ENCODE assay signal across 18 cellular contexts in genomic region chr19:1956143-1956537, GRCh38. TPM values are rescaled to one million over a fixed set of nuclear protein-coding genes. Genes with fewer than 3 reads are reported as not detected.
A peak's percentile ranks its signal among the peaks of the same experiment; 100 is the strongest.
DNase-seq lines count a peak whose midpoint lies in the region; ATAC-seq and TF ChIP-seq lines count a peak whose summit lies in the region.
"Had no signal": no experiment of that assay in that cellular context is flagged by ENCODE, and none has a peak within 500 bp of the region (broad histone marks: within the 10 kb centered on the region; RNA-seq: fewer than 3 reads in every experiment).

No MANE protein-coding gene starts in this region.

- DNase-seq in CD4-positive, alpha-beta T cell = no peak
- no peak for DNase-seq in central memory CD8-positive, alpha-beta T cell (ENCODE audit: low spot score in 2 of 2)
- no peak for DNase-seq in glutamatergic neuron
- DNase-seq in stimulated activated naive B cell treated with anti-CD40 and anti-IgM and Interleukin-4, amounts not matched to agents 10 μg/mL and 1 μg/mL and 100 μg/mL, for 72 hours = no peak
- DNase-seq in T-helper 9 cell = no peak
- DNase-seq: 8988T, EL, HFFc6, IMR-90, Karpas-422, MV-4-11, NCI-H1105 treated with DMSO at 0.1 percent for 48 hours, NCI-H2029 treated with DMSO at 0.1 percent for 48 hours, NCI-H226, NCI-H524, Right ventricle myocardium superior had no signal

- CTCF ChIA-PET in CD4-positive, alpha-beta T cell (lab: Charles Lee) = no interaction called here

- H3K9me3 ChIP-seq in CD4-positive, alpha-beta T cell (ENCODE audit: control insufficient read depth, low read length) = no peaks in the 10 kb centered on the region

- ATAC-seq in CD4-positive, alpha-beta T cell (ENCODE audit: poor library complexity) = no peak
- ATAC-seq in central memory CD8-positive, alpha-beta T cell (replicated peaks; ENCODE audit: extremely low read depth, poor library complexity, severe bottlenecking) = no peak
- ATAC-seq in stimulated activated naive B cell treated with anti-CD40 and anti-IgM and Interleukin-4, amounts not matched to agents 10 μg/mL and 1 μg/mL and 100 μg/mL, for 72 hours (replicated peaks) = no peak
- ATAC-seq in HG02938 (IDR thresholded peaks at IDR 0.05; ENCODE audit: unreplicated experiment) (no peak), GM18907 (IDR thresholded peaks at IDR 0.05; ENCODE audit: unreplicated experiment) (no peak)

- H3K4me1 Mint-ChIP-seq in CD4-positive, alpha-beta T cell (ENCODE audit: low read depth) = peaks cover 17% of the 10 kb centered on the region
- peaks cover 15% of the 10 kb centered on the region for H3K4me1 Mint-ChIP-seq in central memory CD8-positive, alpha-beta T cell
- H3K4me1 Mint-ChIP-seq in glutamatergic neuron (ENCODE audit: low read depth, unreplicated experiment) = peaks cover 4% of the 10 kb centered on the region
- peaks cover 13 to 61% of the 10 kb centered on the region in 2 donors for H3K4me1 Mint-ChIP-seq in stimulated activated naive B cell treated with anti-CD40 and anti-IgM and Interleukin-4, amounts not matched to agents 10 μg/mL and 1 μg/mL and 100 μg/mL, for 72 hours

- H3K36me3 Mint-ChIP-seq in CD4-positive, alpha-beta T cell (ENCODE audit: low read depth) = peaks cover 24% of the 10 kb centered on the region
- peaks cover 29% of the 10 kb centered on the region for H3K36me3 Mint-ChIP-seq in central memory CD8-positive, alpha-beta T cell (ENCODE audit: insufficient read depth)
- no peaks in the 10 kb centered on the region for H3K36me3 Mint-ChIP-seq in glutamatergic neuron (ENCODE audit: unreplicated experiment)
- H3K36me3 Mint-ChIP-seq in stimulated activated naive B cell treated with anti-CD40 and anti-IgM and Interleukin-4, amounts not matched to agents 10 μg/mL and 1 μg/mL and 100 μg/mL, for 72 hours = peaks cover 4 to 13% of the 10 kb centered on the region in 2 donors

- TF ChIP-seq CTCF in CD4-positive, alpha-beta T cell (IDR thresholded peaks at IDR 0.05) = no peak
- no peak for TF ChIP-seq CTCF in glutamatergic neuron (IDR thresholded peaks at IDR 0.05; ENCODE audit: partially characterized antibody, unreplicated experiment)

- H3K4me3 Mint-ChIP-seq in CD4-positive, alpha-beta T cell = no peak overlapping the region
- peak overlapping the region; percentile 32 for H3K4me3 Mint-ChIP-seq in central memory CD8-positive, alpha-beta T cell
- H3K4me3 Mint-ChIP-seq in glutamatergic neuron (ENCODE audit: unreplicated experiment) = no peak overlapping the region
- H3K4me3 Mint-ChIP-seq in stimulated activated naive B cell treated with anti-CD40 and anti-IgM and Interleukin-4, amounts not matched to agents 10 μg/mL and 1 μg/mL and 100 μg/mL, for 72 hours = no peak overlapping the region
- H3K4me3 Mint-ChIP-seq: HFFc6 had no signal

- peak overlapping the region; percentile 55 for H3K27ac Mint-ChIP-seq in CD4-positive, alpha-beta T cell
- H3K27ac Mint-ChIP-seq in central memory CD8-positive, alpha-beta T cell (ENCODE audit: low read depth) = no peak overlapping the region
- peak overlapping the region; percentile 43 for H3K27ac Mint-ChIP-seq in glutamatergic neuron (ENCODE audit: unreplicated experiment)
- H3K27ac Mint-ChIP-seq in stimulated activated naive B cell treated with anti-CD40 and anti-IgM and Interleukin-4, amounts not matched to agents 10 μg/mL and 1 μg/mL and 100 μg/mL, for 72 hours = peak overlapping the region; percentile 20
- H3K27ac Mint-ChIP-seq: HFFc6 had no signal

- no peaks in the 10 kb centered on the region for H3K27me3 Mint-ChIP-seq in CD4-positive, alpha-beta T cell
- H3K27me3 Mint-ChIP-seq in central memory CD8-positive, alpha-beta T cell = no peaks in the 10 kb centered on the region
- H3K27me3 Mint-ChIP-seq in glutamatergic neuron (ENCODE audit: unreplicated experiment) = peaks cover 13% of the 10 kb centered on the region
- no peaks in the 10 kb centered on the region for H3K27me3 Mint-ChIP-seq in stimulated activated naive B cell treated with anti-CD40 and anti-IgM and Interleukin-4, amounts not matched to agents 10 μg/mL and 1 μg/mL and 100 μg/mL, for 72 hours

- POLR2A ChIA-PET in CD4-positive, alpha-beta T cell (lab: Charles Lee) = no interaction called here

- intact Hi-C loops in CD4-positive, alpha-beta T cell (cut with DNase I, micrococcal nuclease) = no loop called here

- H3K27me3 ChIP-seq in CD4-positive, alpha-beta T cell (ENCODE audit: control insufficient read depth, insufficient read depth, low read length) = no peaks in the 10 kb centered on the region

- no peak overlapping the region for H3K27ac ChIP-seq in CD4-positive, alpha-beta T cell (ENCODE audit: low read depth, low read length)

- no peaks in the 10 kb centered on the region for H3K9me3 Mint-ChIP-seq in CD4-positive, alpha-beta T cell
- no peaks in the 10 kb centered on the region for H3K9me3 Mint-ChIP-seq in central memory CD8-positive, alpha-beta T cell
- H3K9me3 Mint-ChIP-seq in glutamatergic neuron (ENCODE audit: unreplicated experiment) = peaks cover 6% of the 10 kb centered on the region
- H3K9me3 Mint-ChIP-seq in stimulated activated naive B cell treated with anti-CD40 and anti-IgM and Interleukin-4, amounts not matched to agents 10 μg/mL and 1 μg/mL and 100 μg/mL, for 72 hours = no peaks in the 10 kb centered on the region
- H3K9me3 Mint-ChIP-seq: HFFc6 had no signal

RNA-seq across cellular contexts. Expression of gene CSNK1G2, which starts 15.2 kb away (rescaled TPM):
- total RNA-seq in CD4-positive, alpha-beta T cell = 100 to 1,000 TPM; 122 to 127 TPM
- total RNA-seq in glutamatergic neuron (ENCODE audit: unreplicated experiment) = 104 TPM

RNA-seq across cellular contexts. Expression of gene ADAT3, which starts 50.9 kb away (rescaled TPM):
- 1 to 10 TPM; 7.9 to 8.2 TPM for total RNA-seq in CD4-positive, alpha-beta T cell
- total RNA-seq in glutamatergic neuron (ENCODE audit: unreplicated experiment) = 10.9 TPM

RNA-seq across cellular contexts. Expression of gene SCAMP4, which starts 50.9 kb away (rescaled TPM):
- 10 to 100 TPM; 12.7 to 15.4 TPM for total RNA-seq in CD4-positive, alpha-beta T cell
- total RNA-seq in glutamatergic neuron (ENCODE audit: unreplicated experiment) = 66.3 TPM

RNA-seq across cellular contexts. Expression of gene BTBD2, which starts 59.4 kb away (rescaled TPM):
- total RNA-seq in CD4-positive, alpha-beta T cell = 10 to 100 TPM; 44.4 to 44.9 TPM
- total RNA-seq in glutamatergic neuron (ENCODE audit: unreplicated experiment) = 70.4 TPM
